In the genomic region with DNA sequence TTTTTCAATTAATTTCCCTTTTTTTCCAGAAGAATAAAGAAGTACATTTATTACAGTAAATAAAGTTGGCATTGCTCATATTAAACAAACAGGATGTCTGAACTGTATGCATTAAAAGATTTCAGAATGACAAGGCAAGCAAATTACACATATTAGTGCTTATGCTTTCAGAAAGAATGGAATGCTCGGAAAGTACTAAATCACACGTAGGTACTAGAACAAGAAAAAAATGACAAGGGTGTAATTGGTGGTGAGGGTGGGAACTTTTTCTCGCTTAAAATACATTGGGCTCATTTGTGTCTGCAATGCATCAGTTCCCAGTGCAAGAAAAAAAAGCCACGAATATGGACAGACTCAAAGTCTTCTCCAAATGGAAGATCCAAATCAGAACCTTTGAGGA, we compare ENCODE assay signal across 9 cellular contexts. TPM values are rescaled to one million over a fixed set of nuclear protein-coding genes. Genes with fewer than 3 reads are reported as not detected.
DNase-seq lines count a peak whose midpoint lies in the region; ATAC-seq and TF ChIP-seq lines count a peak whose summit lies in the region.
"Had no signal": no experiment of that assay in that cellular context is flagged by ENCODE, and none has a peak within 500 bp of the region (broad histone marks: within the 10 kb centered on the region; RNA-seq: fewer than 3 reads in every experiment).

No MANE protein-coding gene starts in this region.

- H3K9me3 Mint-ChIP-seq in activated T-helper 1 cell treated with anti-CD3 and anti-CD28 coated beads, Interleukin-12 subunit alpha, Interleukin-12 subunit beta, Interleukin-2, Interleukin-4 antibody, amounts not matched to agents 30 ng/mL and 10 ng/mL and 1 ng/mL, durations not matched to agents 14 hours and 24 hours and 36 hours = peaks cover 10% of the 10 kb centered on the region
- H3K9me3 Mint-ChIP-seq in endodermal cell = no peaks in the 10 kb centered on the region

- TF ChIP-seq CTCF in neutrophil (IDR thresholded peaks at IDR 0.05) (no peak), endodermal cell (conservative IDR thresholded peaks at IDR 0.05) (no peak)

- peak overlapping the region; percentile 99 for H3K27ac Mint-ChIP-seq in activated T-helper 1 cell treated with anti-CD3 and anti-CD28 coated beads, Interleukin-12 subunit alpha, Interleukin-12 subunit beta, Interleukin-2, Interleukin-4 antibody, amounts not matched to agents 30 ng/mL and 10 ng/mL and 1 ng/mL, durations not matched to agents 14 hours and 24 hours and 36 hours
- H3K27ac Mint-ChIP-seq in endodermal cell = no peak overlapping the region

- H3K36me3 Mint-ChIP-seq in activated T-helper 1 cell treated with anti-CD3 and anti-CD28 coated beads, Interleukin-12 subunit alpha, Interleukin-12 subunit beta, Interleukin-2, Interleukin-4 antibody, amounts not matched to agents 30 ng/mL and 10 ng/mL and 1 ng/mL, durations not matched to agents 14 hours and 24 hours and 36 hours (ENCODE audit: low read depth) = peaks cover 11% of the 10 kb centered on the region
- no peaks in the 10 kb centered on the region for H3K36me3 Mint-ChIP-seq in endodermal cell (ENCODE audit: low read depth)

- H3K4me3 Mint-ChIP-seq in activated T-helper 1 cell treated with anti-CD3 and anti-CD28 coated beads, Interleukin-12 subunit alpha, Interleukin-12 subunit beta, Interleukin-2, Interleukin-4 antibody, amounts not matched to agents 30 ng/mL and 10 ng/mL and 1 ng/mL, durations not matched to agents 14 hours and 24 hours and 36 hours = peak overlapping the region; percentile 76
- H3K4me3 Mint-ChIP-seq in endodermal cell = no peak overlapping the region

- H3K27ac ChIP-seq in neutrophil = peak overlapping the region; percentile 90
- H3K27ac ChIP-seq in endodermal cell (ENCODE audit: low read depth, low read length) = no peak overlapping the region

- no peak for DNase-seq in activated T-helper 1 cell treated with anti-CD3 and anti-CD28 coated beads, Interleukin-12 subunit alpha, Interleukin-12 subunit beta, Interleukin-2, Interleukin-4 antibody, amounts not matched to agents 30 ng/mL and 10 ng/mL and 1 ng/mL, durations not matched to agents 14 hours and 24 hours and 36 hours (ENCODE audit: low spot score)
- DNase-seq in endodermal cell (no peak), iPS-NIHi7 (ENCODE audit: extremely low spot score) (no peak), HK-2 (ENCODE audit: unreplicated experiment) (no peak), NCI-H82 (lab: John Stamatoyannopoulos, UW) (no peak)
- DNase-seq: left cardiac atrium had no signal

- no peaks in the 10 kb centered on the region for H3K27me3 Mint-ChIP-seq in activated T-helper 1 cell treated with anti-CD3 and anti-CD28 coated beads, Interleukin-12 subunit alpha, Interleukin-12 subunit beta, Interleukin-2, Interleukin-4 antibody, amounts not matched to agents 30 ng/mL and 10 ng/mL and 1 ng/mL, durations not matched to agents 14 hours and 24 hours and 36 hours (ENCODE audit: insufficient read depth)
- H3K27me3 Mint-ChIP-seq in endodermal cell (ENCODE audit: insufficient read depth) = no peaks in the 10 kb centered on the region

- H3K4me1 ChIP-seq in neutrophil (ENCODE audit: control insufficient read depth in 1 of 2, insufficient read depth in 1 of 2, low read depth in 1 of 2, low read length in 1 of 2) (peaks cover 46 to 48% of the 10 kb centered on the region in 2 experiments), endodermal cell (ENCODE audit: control insufficient read depth, insufficient read depth, low read length) (no peaks in the 10 kb centered on the region)

- ATAC-seq in GM18868 (IDR thresholded peaks at IDR 0.05; ENCODE audit: unreplicated experiment) (peak; percentile 17), HG02938 (IDR thresholded peaks at IDR 0.05; ENCODE audit: unreplicated experiment) (peak; percentile 8)

- peaks cover 75% of the 10 kb centered on the region for H3K4me1 Mint-ChIP-seq in activated T-helper 1 cell treated with anti-CD3 and anti-CD28 coated beads, Interleukin-12 subunit alpha, Interleukin-12 subunit beta, Interleukin-2, Interleukin-4 antibody, amounts not matched to agents 30 ng/mL and 10 ng/mL and 1 ng/mL, durations not matched to agents 14 hours and 24 hours and 36 hours (ENCODE audit: low read depth)
- H3K4me1 Mint-ChIP-seq in endodermal cell = no peaks in the 10 kb centered on the region

- H3K4me3 ChIP-seq in neutrophil (ENCODE audit: low read depth in 1 of 2, low read length in 1 of 2) (peak overlapping the region in 1 of 2 experiments; percentile 43), endodermal cell (ENCODE audit: low read length) (no peak overlapping the region)

- H3K9me3 ChIP-seq in neutrophil (no peaks in the 10 kb centered on the region), endodermal cell (ENCODE audit: control insufficient read depth, low read length) (no peaks in the 10 kb centered on the region)

- 87 to 98% methylated on average over 4 of the region's 4 CpGs for WGBS in endodermal cell (ENCODE audit: insufficient coverage in 1 of 2, insufficient read length in 1 of 2), 2 experiments

- H3K27me3 ChIP-seq in neutrophil (no peaks in the 10 kb centered on the region), endodermal cell (ENCODE audit: control insufficient read depth, insufficient read depth, low read length, poor library complexity, severe bottlenecking) (no peaks in the 10 kb centered on the region)

- no peak overlapping the region for H3K9ac ChIP-seq in endodermal cell (ENCODE audit: extremely low read depth, low read length, poor library complexity, severe bottlenecking)

- intact Hi-C loops in activated T-helper 1 cell treated with anti-CD3 and anti-CD28 coated beads, Interleukin-12 subunit alpha, Interleukin-12 subunit beta, Interleukin-2, Interleukin-4 antibody, amounts not matched to agents 30 ng/mL and 10 ng/mL and 1 ng/mL, durations not matched to agents 14 hours and 24 hours and 36 hours (cut with micrococcal nuclease) = loop anchor here (1.0 to 5.0 kb wide), 13 partner anchors 9 to 1415 kb away; partner anchors contain the start of genes HIF1A and PPM1A

- H3K36me3 ChIP-seq in neutrophil = no peaks in the 10 kb centered on the region
- H3K36me3 ChIP-seq in endodermal cell (ENCODE audit: control insufficient read depth, insufficient read depth, low read length) = no peaks in the 10 kb centered on the region

RNA-seq across cellular contexts. Expression of gene HIF1A, which starts 33.3 kb away (rescaled TPM):
- 241 and 247 TPM in 2 replicates for total RNA-seq in activated T-helper 1 cell treated with anti-CD3 and anti-CD28 coated beads, Interleukin-12 subunit alpha, Interleukin-12 subunit beta, Interleukin-2, Interleukin-4 antibody, amounts not matched to agents 30 ng/mL and 10 ng/mL and 1 ng/mL, durations not matched to agents 14 hours and 24 hours and 36 hours
- total RNA-seq in endodermal cell = 100 to 1,000 TPM; 201 to 227 TPM
- polyA plus RNA-seq in endodermal cell (2013, experiment 1 of 2) = 166 TPM
- polyA plus RNA-seq in endodermal cell (2013, experiment 2 of 2) = 178 TPM
